ENCODE assay signal across 1 cellular context in the genomic region with DNA sequence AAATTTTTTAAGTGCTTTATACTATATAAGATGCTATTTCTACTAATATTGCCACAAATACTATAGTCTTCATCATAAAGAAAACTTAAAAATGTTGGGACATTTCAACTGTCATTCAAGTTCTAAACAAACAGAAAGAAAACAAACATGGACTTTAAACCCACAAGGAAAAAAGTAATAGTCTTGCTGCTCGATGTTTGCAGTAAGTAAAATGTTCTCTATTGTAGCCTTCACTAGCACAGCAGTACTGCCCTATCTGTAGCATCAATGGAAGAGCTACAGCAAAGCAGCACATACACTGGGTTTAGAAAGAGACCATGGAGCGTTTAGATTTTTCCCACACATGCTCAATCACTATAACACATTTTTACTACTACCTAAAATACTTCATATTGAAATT.
TF ChIP-seq lines count a peak whose summit lies in the region.

No MANE protein-coding gene starts in this region.

TF ChIP-seq in H1, 55 proteins besides CTCF, POLR2A, EP300 and RAD21 (continued from another document):
- no peak for TF ChIP-seq RNF2 (IDR thresholded peaks at IDR 0.05; ENCODE audit: borderline replicate concordance, low read depth, low read length, missing control alignments, poor library complexity, severe bottlenecking)
- no peak for TF ChIP-seq USF2 (IDR thresholded peaks at IDR 0.05; ENCODE audit: low read length)
- TF ChIP-seq RXRA (IDR thresholded peaks at IDR 0.05; ENCODE audit: insufficient read depth, low read depth, low read length): no peak
